Comparison of ENCODE assay signal across 24 cellular contexts in the genomic region with DNA sequence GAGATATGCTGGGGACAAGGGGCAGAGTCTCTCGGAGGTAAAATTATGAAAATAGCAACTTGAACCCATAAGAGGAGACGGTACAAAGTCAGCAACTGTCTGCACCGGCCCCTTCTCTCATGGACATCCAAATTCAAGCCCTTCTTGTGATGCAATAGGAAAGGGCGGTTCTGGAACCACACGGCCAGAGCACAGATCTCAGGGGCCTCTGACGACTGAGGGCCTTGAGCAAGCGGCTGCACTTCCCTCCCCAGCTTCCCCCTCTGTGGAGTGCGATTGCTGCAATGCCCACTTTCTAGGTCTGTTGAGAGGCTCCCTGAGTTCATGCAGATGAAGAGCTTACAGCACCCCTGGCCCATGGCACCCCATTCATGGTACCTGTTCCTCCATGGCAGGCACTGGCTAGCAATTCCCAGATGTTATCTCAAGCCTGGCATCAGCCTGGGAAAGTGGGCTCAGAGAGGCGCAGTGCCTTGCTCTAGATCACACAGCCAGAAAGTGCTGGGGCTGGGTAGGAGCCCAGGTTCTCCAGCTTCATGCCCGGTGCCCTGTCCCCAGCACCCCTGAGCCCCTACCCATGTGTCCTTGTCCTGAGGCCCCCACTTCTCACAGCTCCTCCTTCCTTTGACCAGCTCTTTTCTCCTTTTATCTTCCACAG. TPM values are rescaled to one million over a fixed set of nuclear protein-coding genes. Genes with fewer than 3 reads are reported as not detected.
A peak's percentile ranks its signal among the peaks of the same experiment; 100 is the strongest.
DNase-seq lines count a peak whose midpoint lies in the region; ATAC-seq and TF ChIP-seq lines count a peak whose summit lies in the region.
"Had no signal": no experiment of that assay in that cellular context is flagged by ENCODE, and none has a peak within 500 bp of the region (broad histone marks: within the 10 kb centered on the region; RNA-seq: fewer than 3 reads in every experiment).

No MANE protein-coding gene starts in this region.

- no peak overlapping the region for H3K27ac Mint-ChIP-seq in effector memory CD8-positive, alpha-beta T cell
- no peak overlapping the region for H3K27ac Mint-ChIP-seq in CD8-positive, alpha-beta T cell
- H3K27ac Mint-ChIP-seq: activated CD8-positive, alpha-beta T cell treated with anti-CD3 and anti-CD28 coated beads for 36 hours; activated naive CD4-positive, alpha-beta T cell treated with anti-CD3 and anti-CD28 coated beads, Interleukin-2, amount 10 ng/mL, durations not matched to agents 7 days and 5 days; activated T-cell treated with anti-CD3 and anti-CD28 coated beads, Interleukin-2, amount 50 U/mL, for 24 hours; progenitor cell of endocrine pancreas; T-helper 17 cell had no signal

- H3K36me3 Mint-ChIP-seq in effector memory CD8-positive, alpha-beta T cell (ENCODE audit: insufficient read depth): no peaks in the 10 kb centered on the region
- H3K36me3 Mint-ChIP-seq in CD8-positive, alpha-beta T cell: peaks cover under 1% of the 10 kb centered on the region
- H3K36me3 Mint-ChIP-seq: activated naive CD4-positive, alpha-beta T cell treated with anti-CD3 and anti-CD28 coated beads, Interleukin-2, amount 10 ng/mL, durations not matched to agents 7 days and 5 days had no signal

- H3K4me1 ChIP-seq in BLaER1 (peaks cover 57% of the 10 kb centered on the region), lower lobe of right lung (no peaks in the 10 kb centered on the region)
- H3K4me1 ChIP-seq in effector memory CD4-positive, alpha-beta T cell (ENCODE audit: control insufficient read depth, insufficient read depth, low read length, poor library complexity, severe bottlenecking): no peaks in the 10 kb centered on the region
- H3K4me1 ChIP-seq in CD8-positive, alpha-beta T cell (ENCODE audit: insufficient read depth, low read length): no peaks in the 10 kb centered on the region
- H3K4me1 ChIP-seq: esophagus squamous epithelium, vagina had no signal

- DNase-seq in NOMO-1 (lab: John Stamatoyannopoulos, UW; ENCODE audit: unreplicated experiment in 2 of 2): peak; percentile 96 to 97
- DNase-seq in effector memory CD8-positive, alpha-beta T cell: no peak
- DNase-seq in lower lobe of right lung: peak; percentile 84
- no peak for DNase-seq in EL
- DNase-seq in effector memory CD4-positive, alpha-beta T cell: no peak
- DNase-seq in CD8-positive, alpha-beta T cell: no peak
- DNase-seq: activated CD8-positive, alpha-beta T cell treated with anti-CD3 and anti-CD28 coated beads for 36 hours; activated naive CD4-positive, alpha-beta T cell treated with anti-CD3 and anti-CD28 coated beads, Interleukin-2, amount 10 ng/mL, durations not matched to agents 7 days and 5 days; activated T-cell treated with anti-CD3 and anti-CD28 coated beads, Interleukin-2, amount 50 U/mL, for 24 hours; effector CD8-positive, alpha-beta T cell; esophagus squamous epithelium; MG63; naive B cell; NCI-H510A; T-helper 17 cell had no signal

- H3K4me1 Mint-ChIP-seq in effector memory CD8-positive, alpha-beta T cell (ENCODE audit: low read depth in 2 of 2): peaks cover 0 to 3% of the 10 kb centered on the region in 2 donors
- H3K4me1 Mint-ChIP-seq in CD8-positive, alpha-beta T cell (ENCODE audit: low read depth): no peaks in the 10 kb centered on the region
- H3K4me1 Mint-ChIP-seq: activated naive CD4-positive, alpha-beta T cell treated with anti-CD3 and anti-CD28 coated beads, Interleukin-2, amount 10 ng/mL, durations not matched to agents 7 days and 5 days; naive B cell had no signal

- no peak overlapping the region for H3K4me3 Mint-ChIP-seq in effector memory CD8-positive, alpha-beta T cell
- no peak overlapping the region for H3K4me3 Mint-ChIP-seq in CD8-positive, alpha-beta T cell
- H3K4me3 Mint-ChIP-seq: activated CD8-positive, alpha-beta T cell treated with anti-CD3 and anti-CD28 coated beads for 36 hours; activated naive CD4-positive, alpha-beta T cell treated with anti-CD3 and anti-CD28 coated beads, Interleukin-2, amount 10 ng/mL, durations not matched to agents 7 days and 5 days; activated T-cell treated with anti-CD3 and anti-CD28 coated beads, Interleukin-2, amount 50 U/mL, for 24 hours; naive B cell; T-helper 17 cell had no signal

- no peaks in the 10 kb centered on the region for H3K9me3 Mint-ChIP-seq in effector memory CD8-positive, alpha-beta T cell
- H3K9me3 Mint-ChIP-seq in CD8-positive, alpha-beta T cell: no peaks in the 10 kb centered on the region
- H3K9me3 Mint-ChIP-seq: activated CD8-positive, alpha-beta T cell treated with anti-CD3 and anti-CD28 coated beads for 36 hours; activated naive CD4-positive, alpha-beta T cell treated with anti-CD3 and anti-CD28 coated beads, Interleukin-2, amount 10 ng/mL, durations not matched to agents 7 days and 5 days; activated T-cell treated with anti-CD3 and anti-CD28 coated beads, Interleukin-2, amount 50 U/mL, for 24 hours had no signal

- CTCF ChIA-PET in CD8-positive, alpha-beta T cell (lab: Charles Lee): no interaction called here

- H3K9me3 ChIP-seq in BLaER1 (no peaks in the 10 kb centered on the region), lower lobe of right lung (no peaks in the 10 kb centered on the region)
- no peaks in the 10 kb centered on the region for H3K9me3 ChIP-seq in effector memory CD4-positive, alpha-beta T cell (ENCODE audit: control insufficient read depth, low read length)
- H3K9me3 ChIP-seq in CD8-positive, alpha-beta T cell (ENCODE audit: low read length): no peaks in the 10 kb centered on the region
- H3K9me3 ChIP-seq: esophagus squamous epithelium, MG63, vagina had no signal

- H3K9ac ChIP-seq in BLaER1: no peak overlapping the region

- no peak for TF ChIP-seq CTCF in lower lobe of right lung (IDR thresholded peaks at IDR 0.05)
- no peak for TF ChIP-seq CTCF in CD8-positive, alpha-beta T cell (IDR thresholded peaks at IDR 0.05)

- POLR2A ChIA-PET in CD8-positive, alpha-beta T cell (lab: Charles Lee): no interaction called here

- peaks cover 23 to 29% of the 10 kb centered on the region in 2 donors for H3K27me3 Mint-ChIP-seq in effector memory CD8-positive, alpha-beta T cell
- H3K27me3 Mint-ChIP-seq in CD8-positive, alpha-beta T cell (ENCODE audit: low read depth): no peaks in the 10 kb centered on the region
- H3K27me3 Mint-ChIP-seq: activated T-cell treated with anti-CD3 and anti-CD28 coated beads, Interleukin-2, amount 50 U/mL, for 24 hours; progenitor cell of endocrine pancreas had no signal

- H3K27me3 ChIP-seq in BLaER1 (no peaks in the 10 kb centered on the region), lower lobe of right lung (ENCODE audit: low read depth) (peaks cover 8% of the 10 kb centered on the region)
- H3K27me3 ChIP-seq in effector memory CD4-positive, alpha-beta T cell (replicated peaks; ENCODE audit: control insufficient read depth, insufficient read depth, low read length, poor library complexity, severe bottlenecking): no peaks in the 10 kb centered on the region
- no peaks in the 10 kb centered on the region for H3K27me3 ChIP-seq in CD8-positive, alpha-beta T cell (ENCODE audit: insufficient read depth, low read length)
- H3K27me3 ChIP-seq: MG63, vagina had no signal

- H3K36me3 ChIP-seq in BLaER1 (no peaks in the 10 kb centered on the region), lower lobe of right lung (no peaks in the 10 kb centered on the region)
- no peaks in the 10 kb centered on the region for H3K36me3 ChIP-seq in effector memory CD4-positive, alpha-beta T cell (ENCODE audit: control insufficient read depth, insufficient read depth, low read length)
- no peaks in the 10 kb centered on the region for H3K36me3 ChIP-seq in CD8-positive, alpha-beta T cell (ENCODE audit: insufficient read depth, low read length)
- H3K36me3 ChIP-seq: esophagus squamous epithelium, MG63, vagina had no signal

- H3K4me2 ChIP-seq in BLaER1: peak overlapping the region; percentile 75
- H3K4me2 ChIP-seq: smooth muscle cell had no signal

- ATAC-seq in effector memory CD8-positive, alpha-beta T cell (replicated peaks): peak; percentile 27
- ATAC-seq in lower lobe of right lung (peak; percentile 79 to 89), GM19452 (IDR thresholded peaks at IDR 0.05; ENCODE audit: unreplicated experiment) (no peak)
- no peak for ATAC-seq in CD8-positive, alpha-beta T cell
- ATAC-seq: activated CD8-positive, alpha-beta T cell treated with anti-CD3 and anti-CD28 coated beads for 36 hours; T-helper 17 cell had no signal

- 0 out of 2 replicates have a peak, but pooled peaks cover 9% of the 10 kb centered on the region for H4K20me1 ChIP-seq in BLaER1

- H3K4me3 ChIP-seq in BLaER1 (no peak overlapping the region), lower lobe of right lung (no peak overlapping the region)
- H3K4me3 ChIP-seq in effector memory CD4-positive, alpha-beta T cell (ENCODE audit: insufficient read depth, low read depth, low read length, poor library complexity, severe bottlenecking): no peak overlapping the region
- H3K4me3 ChIP-seq in CD8-positive, alpha-beta T cell (ENCODE audit: low read depth, low read length): no peak overlapping the region
- H3K4me3 ChIP-seq: esophagus squamous epithelium, MG63, smooth muscle cell, vagina had no signal

- H3K27ac ChIP-seq in BLaER1 (no peak overlapping the region), lower lobe of right lung (no peak overlapping the region)
- H3K27ac ChIP-seq in effector memory CD4-positive, alpha-beta T cell (ENCODE audit: insufficient read depth, low read length, poor library complexity, severe bottlenecking): no peak overlapping the region
- H3K27ac ChIP-seq in CD8-positive, alpha-beta T cell (ENCODE audit: low read depth, low read length): no peak overlapping the region
- H3K27ac ChIP-seq: C4-2B, esophagus squamous epithelium, vagina had no signal

- intact Hi-C loops in lower lobe of right lung (cut with DNase I): no loop called here
- intact Hi-C loops in CD8-positive, alpha-beta T cell (cut with DNase I, micrococcal nuclease): no loop called here

RNA-seq across cellular contexts. Expression of gene CPLX2, which starts 17.7 kb away (rescaled TPM):
- 0.09 TPM for total RNA-seq in lower lobe of right lung
- not detected for total RNA-seq in CD8-positive, alpha-beta T cell
- total RNA-seq: activated CD8-positive, alpha-beta T cell treated with anti-CD3 and anti-CD28 coated beads for 36 hours; glomerular endothelial cell; lower leg skin; smooth muscle cell; subcutaneous adipose tissue; T-helper 17 cell had no signal

Comparison
In these comparisons a context has a peak if more than half of its experiments do, and no peak if none do; other contexts are left out.
1. DNase-seq: peak in NOMO-1 (2 of 2) and lower lobe of right lung (single experiment); none in effector memory CD8-positive, alpha-beta T cell (0 of 3), EL (single experiment), effector memory CD4-positive, alpha-beta T cell (0 of 3) and CD8-positive, alpha-beta T cell (0 of 7).
2. ATAC-seq: peak in effector memory CD8-positive, alpha-beta T cell (single experiment) and lower lobe of right lung (2 of 2); none in CD8-positive, alpha-beta T cell (single experiment) and GM19452 (single experiment).